ENCODE assay signal across 12 cellular contexts in genomic region chr1:30697977-30698376, GRCh38. TPM values are rescaled to one million over a fixed set of nuclear protein-coding genes. Genes with fewer than 3 reads are reported as not detected.
DNase-seq lines count a peak whose midpoint lies in the region; ATAC-seq and TF ChIP-seq lines count a peak whose summit lies in the region.
"Had no signal": no experiment of that assay in that cellular context is flagged by ENCODE, and none has a peak within 500 bp of the region (broad histone marks: within the 10 kb centered on the region; RNA-seq: fewer than 3 reads in every experiment).

No MANE protein-coding gene starts in this region.

- no peak overlapping the region for H3K27ac Mint-ChIP-seq in activated T-cell treated with anti-CD3 and anti-CD28 coated beads, Interleukin-2, amount 50 U/mL, for 24 hours

- H3K27me3 Mint-ChIP-seq in activated T-cell treated with anti-CD3 and anti-CD28 coated beads, Interleukin-2, amount 50 U/mL, for 24 hours, result no peaks in the 10 kb centered on the region

- H3K4me1 ChIP-seq in prostate gland (replicated peaks), result peaks cover 5% of the 10 kb centered on the region

- CTCF ChIA-PET in GM10248 (lab: Yijun Ruan, JAX), result interaction anchor here (1.0 to 3.0 kb wide), 2 partner anchors 10 to 11 kb away, joined by 3 to 16 read pairs; no protein-coding TSS in a partner anchor

- ATAC-seq in HG02678 (IDR thresholded peaks at IDR 0.05; ENCODE audit: unreplicated experiment), result no peak

- no peak overlapping the region for H3K4me3 Mint-ChIP-seq in activated T-cell treated with anti-CD3 and anti-CD28 coated beads, Interleukin-2, amount 50 U/mL, for 24 hours

- TF ChIP-seq CTCF in GM10248 (IDR thresholded peaks at IDR 0.05; ENCODE audit: control extremely low read depth, extremely low read depth, low read depth, missing control alignments) (no peak), cardiac fibroblast (IDR thresholded peaks at IDR 0.05; ENCODE audit: low read depth, low read length) (no peak), prostate gland (IDR thresholded peaks at IDR 0.05) (no peak)

- H3K9me3 Mint-ChIP-seq in activated T-cell treated with anti-CD3 and anti-CD28 coated beads, Interleukin-2, amount 50 U/mL, for 24 hours, result no peaks in the 10 kb centered on the region

- H3K36me3 Mint-ChIP-seq in activated T-cell treated with anti-CD3 and anti-CD28 coated beads, Interleukin-2, amount 50 U/mL, for 24 hours (ENCODE audit: low read depth), result no peaks in the 10 kb centered on the region

- POLR2A ChIA-PET in GM10248 (lab: Yijun Ruan, JAX), result no interaction called here

- no peaks in the 10 kb centered on the region for H3K36me3 ChIP-seq in prostate gland

- H3K9me3 ChIP-seq in prostate gland, result no peaks in the 10 kb centered on the region

- H3K27ac ChIP-seq in prostate gland, result peak overlapping the region; percentile 35 to 45

- no peak overlapping the region for H3K4me3 ChIP-seq in cardiac fibroblast (replicated peaks in 1 of 2; ENCODE audit: low read depth in 2 of 2, low read length in 2 of 2)
- no peak overlapping the region for H3K4me3 ChIP-seq in prostate gland
- H3K4me3 ChIP-seq: lung had no signal

- no peaks in the 10 kb centered on the region for H3K27me3 ChIP-seq in prostate gland (replicated peaks; ENCODE audit: insufficient read depth)

- no peak for TF ChIP-seq POLR2A in prostate gland (IDR thresholded peaks at IDR 0.05)

- DNase-seq in GM10248 (ENCODE audit: extremely low spot score) (peak; percentile 47), HPDE6-E6E7 (ENCODE audit: extremely low spot score) (peak; percentile 73), cardiac fibroblast (ENCODE audit: low read depth in 2 of 2) (peak; percentile 45 to 48), prostate gland (ENCODE audit: low spot score) (no peak), germinal center (ENCODE audit: low spot score) (no peak), SKM-1 (lab: John Stamatoyannopoulos, UW; ENCODE audit: unreplicated experiment) (no peak)
- no peak for DNase-seq in activated T-cell treated with anti-CD3 and anti-CD28 coated beads, Interleukin-2, amount 50 U/mL, for 24 hours
- DNase-seq: activated CD4-positive, alpha-beta T cell treated with anti-CD3 and anti-CD28 coated beads, Interleukin-2, amount 50 U/mL, for 48 hours; amniotic stem cell; foreskin melanocyte had no signal

- H3K4me1 Mint-ChIP-seq in activated T-cell treated with anti-CD3 and anti-CD28 coated beads, Interleukin-2, amount 50 U/mL, for 24 hours (ENCODE audit: low read depth), result peaks cover 1% of the 10 kb centered on the region

- intact Hi-C loops in prostate gland (cut with DNase I), result no loop called here

- WGBS in prostate gland, result 52% methylated on average over 2 of the region's 2 CpGs

RNA-seq across cellular contexts. Expression of gene MATN1, which starts 25.4 kb away (rescaled TPM):
- total RNA-seq in prostate gland, result under 1 TPM in 1 of 2 donors, not detected in 1; 0.34 TPM

RNA-seq across cellular contexts. Expression of gene LAPTM5, which starts 59.6 kb away (rescaled TPM):
- total RNA-seq in prostate gland, result 10 to 100 TPM; 14.9 to 39.1 TPM

Comparison
In these comparisons a context has a peak if more than half of its experiments do, and no peak if none do; other contexts are left out.
1. DNase-seq: peak in GM10248 (single experiment), HPDE6-E6E7 (single experiment) and cardiac fibroblast (2 of 2); none in prostate gland (single experiment), germinal center (single experiment), activated T-cell treated with anti-CD3 and anti-CD28 coated beads, Interleukin-2, amount 50 U/mL, for 24 hours (single experiment) and SKM-1 (single experiment).